Comparison of ENCODE assay signal across 13 cellular contexts in genomic region chr17:46832945-46833839, GRCh38. TPM values are rescaled to one million over a fixed set of nuclear protein-coding genes. Genes with fewer than 3 reads are reported as not detected.
DNase-seq lines count a peak whose midpoint lies in the region; ATAC-seq and TF ChIP-seq lines count a peak whose summit lies in the region.
"Had no signal": no experiment of that assay in that cellular context is flagged by ENCODE, and none has a peak within 500 bp of the region (broad histone marks: within the 10 kb centered on the region; RNA-seq: fewer than 3 reads in every experiment).

No MANE protein-coding gene starts in this region.

- no peak for TF ChIP-seq POLR2A in spleen (IDR thresholded peaks at IDR 0.05)

- TF ChIP-seq CTCF in spleen (IDR thresholded peaks at IDR 0.05 in 8 of 11, conservative IDR thresholded peaks at IDR 0.05 in 3 of 11): no peak

- H3K4me1 ChIP-seq in spleen: peaks cover 0 to 6% (median 0%) of the 10 kb centered on the region in 6 donors
- H3K4me1 ChIP-seq: psoas muscle had no signal

- no peak overlapping the region for H3K4me3 Mint-ChIP-seq in activated naive CD8-positive, alpha-beta T cell treated with anti-CD3 and anti-CD28 coated beads, Interleukin-2, amount 50 U/mL, for 24 hours
- H3K4me3 Mint-ChIP-seq: activated B cell treated with CpG ODN at 0.5 μM for 24 hours, type B pancreatic cell had no signal

- no peak overlapping the region for H3K4me3 ChIP-seq in spleen
- H3K4me3 ChIP-seq: psoas muscle had no signal

- H3K27ac ChIP-seq in spleen: no peak overlapping the region
- H3K27ac ChIP-seq: 22Rv1, psoas muscle had no signal

- H3K9me3 Mint-ChIP-seq in activated naive CD8-positive, alpha-beta T cell treated with anti-CD3 and anti-CD28 coated beads, Interleukin-2, amount 50 U/mL, for 24 hours: no peaks in the 10 kb centered on the region
- H3K9me3 Mint-ChIP-seq: activated B cell treated with CpG ODN at 0.5 μM for 24 hours, type B pancreatic cell had no signal

- no peak for ATAC-seq in activated naive CD8-positive, alpha-beta T cell treated with anti-CD3 and anti-CD28 coated beads, Interleukin-2, amount 50 U/mL, for 24 hours

- no peaks in the 10 kb centered on the region for H3K9me3 ChIP-seq in spleen
- H3K9me3 ChIP-seq: psoas muscle had no signal

- 65 to 84% (median 79%) methylated on average over 16 to 17 of the region's 17 CpGs for WGBS in spleen, 5 donors

- H3K27ac Mint-ChIP-seq in activated naive CD8-positive, alpha-beta T cell treated with anti-CD3 and anti-CD28 coated beads, Interleukin-2, amount 50 U/mL, for 24 hours: no peak overlapping the region
- H3K27ac Mint-ChIP-seq: activated B cell treated with CpG ODN at 0.5 μM for 24 hours, type B pancreatic cell had no signal

- H3K36me3 Mint-ChIP-seq in activated naive CD8-positive, alpha-beta T cell treated with anti-CD3 and anti-CD28 coated beads, Interleukin-2, amount 50 U/mL, for 24 hours (ENCODE audit: low read depth): no peaks in the 10 kb centered on the region
- H3K36me3 Mint-ChIP-seq: type B pancreatic cell had no signal

- peaks cover 6% of the 10 kb centered on the region for H3K4me1 Mint-ChIP-seq in activated naive CD8-positive, alpha-beta T cell treated with anti-CD3 and anti-CD28 coated beads, Interleukin-2, amount 50 U/mL, for 24 hours

- intact Hi-C loops in spleen (cut with DNase I; ENCODE audit: low total_unique reads): no loop called here

- H3K36me3 ChIP-seq in spleen: no peaks in the 10 kb centered on the region

- peaks cover 28% of the 10 kb centered on the region for H3K27me3 Mint-ChIP-seq in activated naive CD8-positive, alpha-beta T cell treated with anti-CD3 and anti-CD28 coated beads, Interleukin-2, amount 50 U/mL, for 24 hours

- peaks cover 0 to 19% (median 0%) of the 10 kb centered on the region in 7 donors for H3K27me3 ChIP-seq in spleen (replicated peaks in 1 of 7)

- DNase-seq in NCI-H1417 (lab: John Stamatoyannopoulos, UW) (peak in 2 of 3 experiments; percentile 13 to 53), NCI-H1417 treated with DMSO at 0.1 percent for 48 hours (lab: John Stamatoyannopoulos, UW) (no peak), amygdala (lab: John Stamatoyannopoulos, UW) (peak in 32 of 56 donors; percentile 10 to 64 (median 24)), hepatic stellate cell (ENCODE audit: low spot score) (peak; percentile 61), spleen (peak; percentile 47), NCI-H146 (lab: John Stamatoyannopoulos, UW) (no peak), NCI-H1048 (lab: John Stamatoyannopoulos, UW) (no peak)
- no peak for DNase-seq in activated naive CD8-positive, alpha-beta T cell treated with anti-CD3 and anti-CD28 coated beads, Interleukin-2, amount 50 U/mL, for 24 hours
- DNase-seq: activated B cell treated with CpG ODN at 0.5 μM for 24 hours, NCI-H1694 treated with DMSO at 0.1 percent for 48 hours had no signal

RNA-seq across cellular contexts. Expression of gene WNT3, which starts 14.7 kb away (rescaled TPM):
- total RNA-seq in spleen: under 1 TPM; 0.32 to 0.94 (median 0.66) TPM
- under 1 TPM; 0.63 to 0.74 (median 0.67) TPM for polyA plus RNA-seq in spleen

RNA-seq across cellular contexts. Expression of gene WNT9B, which starts 18.2 kb away (rescaled TPM):
- total RNA-seq in spleen: 10 to 100 TPM in 1 of 7 donors, 1 to 10 TPM in 2, under 1 TPM in 4; 0.66 to 13.4 (median 0.80) TPM
- under 1 TPM; 0.03 to 0.29 (median 0.11) TPM for polyA plus RNA-seq in spleen
- total RNA-seq: activated B cell treated with CpG ODN at 0.5 μM for 24 hours had no signal

Comparison
In these comparisons a context has a peak if more than half of its experiments do, and no peak if none do; other contexts are left out.
1. DNase-seq: peak in NCI-H1417 (2 of 3), amygdala (32 of 56), hepatic stellate cell (single experiment) and spleen (single experiment); none in NCI-H1417 treated with DMSO at 0.1 percent for 48 hours (single experiment), activated naive CD8-positive, alpha-beta T cell treated with anti-CD3 and anti-CD28 coated beads, Interleukin-2, amount 50 U/mL, for 24 hours (single experiment), NCI-H146 (single experiment) and NCI-H1048 (single experiment).